In the genomic region with DNA sequence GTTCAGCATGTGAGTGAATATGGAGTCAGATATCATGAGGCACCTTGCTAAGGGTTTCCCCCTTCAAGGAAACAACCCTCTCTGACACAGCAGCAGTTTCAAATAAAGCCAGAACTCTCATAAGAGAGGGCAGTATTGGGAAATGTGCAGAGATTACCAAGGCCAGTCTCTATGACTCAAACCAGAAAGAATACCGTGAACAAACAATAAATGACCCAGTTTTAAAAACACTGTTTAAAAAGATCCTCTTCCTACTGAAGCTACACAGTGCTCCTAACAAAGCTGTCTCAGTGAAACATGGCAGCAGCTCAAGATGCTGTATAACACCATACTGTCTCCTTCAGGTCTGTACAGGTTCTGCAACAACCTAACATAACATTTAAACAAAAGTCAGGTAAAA, we compare ENCODE assay signal across 1 cellular context.
TF ChIP-seq lines count a peak whose summit lies in the region.

No MANE protein-coding gene starts in this region.

TF ChIP-seq in IMR-90, 13 proteins besides CTCF, POLR2A, EP300 and RAD21 (continued from another document):
- TF ChIP-seq, protein P1, sequence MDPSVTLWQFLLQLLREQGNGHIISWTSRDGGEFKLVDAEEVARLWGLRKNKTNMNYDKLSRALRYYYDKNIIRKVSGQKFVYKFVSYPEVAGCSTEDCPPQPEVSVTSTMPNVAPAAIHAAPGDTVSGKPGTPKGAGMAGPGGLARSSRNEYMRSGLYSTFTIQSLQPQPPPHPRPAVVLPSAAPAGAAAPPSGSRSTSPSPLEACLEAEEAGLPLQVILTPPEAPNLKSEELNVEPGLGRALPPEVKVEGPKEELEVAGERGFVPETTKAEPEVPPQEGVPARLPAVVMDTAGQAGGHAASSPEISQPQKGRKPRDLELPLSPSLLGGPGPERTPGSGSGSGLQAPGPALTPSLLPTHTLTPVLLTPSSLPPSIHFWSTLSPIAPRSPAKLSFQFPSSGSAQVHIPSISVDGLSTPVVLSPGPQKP (IDR thresholded peaks at IDR 0.05; ENCODE audit: borderline replicate concordance, low read depth, low read length): no peak
- TF ChIP-seq FOS (IDR thresholded peaks at IDR 0.05; ENCODE audit: low read depth, low read length) (peak; percentile 59; the same call in 1 of the 2 replicates), SMC3 (IDR thresholded peaks at IDR 0.05; ENCODE audit: low read depth, low read length) (no peak; the same call in 1 of the 2 replicates), RFX5 (IDR thresholded peaks at IDR 0.05; ENCODE audit: low read depth, low read length) (peak; percentile 11; the same call in 1 of the 2 replicates), NFE2L2 (IDR thresholded peaks at IDR 0.05; ENCODE audit: low read depth, low read length) (no peak), RCOR1 (IDR thresholded peaks at IDR 0.05; ENCODE audit: insufficient replicate concordance, low read length) (no peak), MXI1 (IDR thresholded peaks at IDR 0.05; ENCODE audit: borderline replicate concordance, low read depth, low read length) (no peak), MAZ (IDR thresholded peaks at IDR 0.05; ENCODE audit: borderline replicate concordance, low read depth, low read length) (no peak), MAFK (IDR thresholded peaks at IDR 0.05; ENCODE audit: low read depth, low read length) (no peak), CHD1 (IDR thresholded peaks at IDR 0.05; ENCODE audit: low read depth, low read length) (no peak)
